1 cellular context compared by ENCODE assay signal in the genomic region with DNA sequence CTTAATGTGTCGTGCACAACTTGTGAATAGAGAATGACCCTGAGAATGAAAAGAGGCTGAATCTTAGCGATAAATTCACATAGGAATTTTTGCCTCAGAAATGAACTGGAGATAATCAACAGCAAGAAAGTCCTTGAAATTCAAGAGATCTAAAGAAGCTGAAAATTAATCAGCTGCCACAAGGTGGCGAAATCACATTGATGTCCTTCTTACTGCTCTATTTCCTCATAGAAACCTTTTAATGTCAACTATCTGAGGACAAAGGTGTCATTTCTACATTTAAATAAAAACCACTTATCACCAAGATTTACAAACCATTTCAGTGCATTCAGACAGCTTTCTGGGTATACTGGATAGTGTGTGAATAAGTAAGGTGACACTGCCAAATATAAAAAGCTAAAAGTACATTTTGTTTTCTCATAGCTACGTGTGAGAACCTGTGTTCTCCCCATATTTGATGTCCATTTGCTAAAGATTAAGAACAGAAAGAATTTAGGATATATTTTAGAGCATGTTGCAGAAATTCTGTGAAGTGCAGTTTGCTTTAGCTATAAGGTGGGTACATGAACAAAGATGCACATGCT.
TF ChIP-seq lines count a peak whose summit lies in the region.

No MANE protein-coding gene starts in this region.

TF ChIP-seq in GM12878, 131 proteins besides CTCF, POLR2A, EP300 and RAD21 (continued from another document):
- no peak for TF ChIP-seq REST (IDR thresholded peaks at IDR 0.05; ENCODE audit: low read depth, low read length)
- 0 out of 2 replicates have a peak, but pooled peaks have one; percentile 25 for TF ChIP-seq RFX5 (IDR thresholded peaks at IDR 0.05; ENCODE audit: low read depth, low read length)
- no peak for TF ChIP-seq SIX5 (IDR thresholded peaks at IDR 0.05; ENCODE audit: low read depth, low read length, severe bottlenecking)
- TF ChIP-seq KDM1A (IDR thresholded peaks at IDR 0.05; ENCODE audit: borderline replicate concordance): no peak
